In the genomic region with DNA sequence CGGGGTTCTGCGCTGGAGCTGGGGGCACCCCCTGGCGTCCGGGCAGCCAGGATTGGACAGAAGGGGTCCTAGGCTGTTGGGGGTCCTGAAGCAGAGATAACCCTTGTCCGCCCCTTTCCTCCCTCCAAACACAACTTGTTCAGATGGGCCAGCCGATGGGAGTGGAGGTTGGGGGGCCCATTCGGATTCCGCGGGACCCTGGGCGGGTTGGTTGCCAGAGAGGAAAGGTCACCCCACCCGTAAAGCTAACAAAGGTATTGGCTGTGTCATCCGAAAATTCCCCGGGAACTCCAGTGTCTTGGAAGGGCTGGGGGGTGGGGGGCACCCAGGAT, we compare ENCODE assay signal across 9 cellular contexts. TPM values are rescaled to one million over a fixed set of nuclear protein-coding genes. Genes with fewer than 3 reads are reported as not detected.
DNase-seq lines count a peak whose midpoint lies in the region; ATAC-seq, FAIRE-seq and TF ChIP-seq lines count a peak whose summit lies in the region.
"Had no signal": no experiment of that assay in that cellular context is flagged by ENCODE, and none has a peak within 500 bp of the region (broad histone marks: within the 10 kb centered on the region; RNA-seq: fewer than 3 reads in every experiment).

No MANE protein-coding gene starts in this region.

- H3K79me1 ChIP-seq in mesendoderm (ENCODE audit: low read length), result peaks cover 8% of the 10 kb centered on the region

- no peak overlapping the region for H3K27ac Mint-ChIP-seq in astrocyte (ENCODE audit: unreplicated experiment)

- H3K9ac ChIP-seq in astrocyte (ENCODE audit: low read length) (no peak overlapping the region), mesendoderm (ENCODE audit: low read length) (peak overlapping the region; percentile 74)

- 31 to 32% methylated on average over 13 of the region's 13 CpGs for WGBS in heart right ventricle, 2 donors
- WGBS in mesendoderm (ENCODE audit: extremely low coverage, insufficient coverage, low lambda C conversion rate), result no CpG with 5 or more reads among the region's 13 CpGs
- WGBS in urinary bladder, result 23% methylated on average over 13 of the region's 13 CpGs

- H3K79me2 ChIP-seq in astrocyte (ENCODE audit: insufficient read depth, low read length) (no peaks in the 10 kb centered on the region), mesendoderm (ENCODE audit: control insufficient read depth, insufficient read depth, low read length) (no peaks in the 10 kb centered on the region)

- no peak overlapping the region for H3K18ac ChIP-seq in mesendoderm (ENCODE audit: low read length)

- H3K4me2 ChIP-seq in astrocyte (ENCODE audit: low read length) (peak overlapping the region; percentile 84), mesendoderm (ENCODE audit: low read length) (peak overlapping the region; percentile 53)

- FAIRE-seq in astrocyte (lab: Jason Lieb, UNC), result no peak

- no peak overlapping the region for H2AFZ ChIP-seq in astrocyte (ENCODE audit: low read depth, low read length)

- H4K20me1 ChIP-seq in astrocyte (ENCODE audit: insufficient read depth, low read length), result peaks cover 34% of the 10 kb centered on the region

- no peak overlapping the region for H2BK15ac ChIP-seq in mesendoderm (replicated peaks; ENCODE audit: low read depth)

- H2BK5ac ChIP-seq in mesendoderm (ENCODE audit: low read length), result no peak overlapping the region

- H4K5ac ChIP-seq in mesendoderm (ENCODE audit: low read length), result no peak overlapping the region

- H3K4ac ChIP-seq in mesendoderm (ENCODE audit: low read depth, low read length), result no peak overlapping the region

- no peak overlapping the region for H3K23ac ChIP-seq in mesendoderm (ENCODE audit: low read length)

- peaks cover 0 to 80% (median 21%) of the 10 kb centered on the region in 7 donors for H3K27me3 ChIP-seq in heart right ventricle
- H3K27me3 ChIP-seq in astrocyte (ENCODE audit: insufficient read depth, low read length), result peaks cover 54% of the 10 kb centered on the region
- H3K27me3 ChIP-seq in mesendoderm (ENCODE audit: insufficient read depth, low read length, poor library complexity), result no peaks in the 10 kb centered on the region

- peaks cover 2% of the 10 kb centered on the region for H3K4me1 Mint-ChIP-seq in astrocyte (ENCODE audit: low read depth, unreplicated experiment)

- H3K27ac ChIP-seq in heart right ventricle (peak overlapping the region in 9 of 10 donors; percentile 40 to 85 (median 73)), astrocyte (ENCODE audit: low read depth, low read length) (no peak overlapping the region), mesendoderm (ENCODE audit: low read depth, low read length) (no peak overlapping the region), urinary bladder (ENCODE audit: low read depth) (no peak overlapping the region)

- H3K27me3 Mint-ChIP-seq in astrocyte (ENCODE audit: low read depth, unreplicated experiment), result peaks cover 30% of the 10 kb centered on the region

- no peaks in the 10 kb centered on the region for H3K9me3 ChIP-seq in heart right ventricle
- H3K9me3 ChIP-seq in astrocyte (ENCODE audit: insufficient read depth, low read depth, low read length), result no peaks in the 10 kb centered on the region

- TF ChIP-seq CTCF in heart right ventricle (IDR thresholded peaks at IDR 0.05), result no peak
- no peak for TF ChIP-seq CTCF in astrocyte (IDR thresholded peaks at IDR 0.05; ENCODE audit: insufficient read depth, low read depth, low read length)

- no peak for ATAC-seq in heart right ventricle
- no peak for ATAC-seq in left cardiac atrium
- no peak for ATAC-seq in GM21786 (IDR thresholded peaks at IDR 0.05; ENCODE audit: unreplicated experiment)

- H3K56ac ChIP-seq in mesendoderm (ENCODE audit: low read length), result peak overlapping the region; percentile 85

- DNase-seq in heart right ventricle (no peak), left cardiac atrium (no peak), astrocyte (ENCODE audit: low read depth) (no peak), mesendoderm (no peak), islet precursor cell (no peak), NCI-H187 (lab: John Stamatoyannopoulos, UW) (no peak)
- DNase-seq: DMS 273 treated with DMSO at 0.1 percent for 48 hours had no signal

- H3K9me3 Mint-ChIP-seq in astrocyte (ENCODE audit: unreplicated experiment), result no peaks in the 10 kb centered on the region

- no peak overlapping the region for H2BK120ac ChIP-seq in mesendoderm (ENCODE audit: low read depth, low read length)

- H3K4me1 ChIP-seq in heart right ventricle, result peaks cover 5 to 72% (median 45%) of the 10 kb centered on the region in 9 donors
- peaks cover 3% of the 10 kb centered on the region for H3K4me1 ChIP-seq in astrocyte (ENCODE audit: insufficient read depth, low read length)
- peaks cover 18% of the 10 kb centered on the region for H3K4me1 ChIP-seq in mesendoderm (ENCODE audit: control insufficient read depth, low read depth, low read length)
- peaks cover 2% of the 10 kb centered on the region for H3K4me1 ChIP-seq in urinary bladder (ENCODE audit: insufficient read depth)

- H3K36me3 ChIP-seq in heart right ventricle, result no peaks in the 10 kb centered on the region
- H3K36me3 ChIP-seq in astrocyte (ENCODE audit: insufficient read depth, low read length), result no peaks in the 10 kb centered on the region
- H3K36me3 ChIP-seq in mesendoderm (ENCODE audit: control insufficient read depth, insufficient read depth, low read length), result no peaks in the 10 kb centered on the region
- H3K36me3 ChIP-seq in urinary bladder (ENCODE audit: insufficient read depth), result no peaks in the 10 kb centered on the region

- no peak overlapping the region for H2AK5ac ChIP-seq in mesendoderm (ENCODE audit: low read length)

- H4K8ac ChIP-seq in mesendoderm (ENCODE audit: low read depth, low read length), result no peak overlapping the region

- intact Hi-C loops in heart right ventricle (cut with DNase I), result loop anchor here in 8 of 10 donors (2.0 to 10.0 kb wide), 6 partner anchors 57 to 196 kb away; no protein-coding TSS in a partner anchor
- intact Hi-C loops in left cardiac atrium (cut with DNase I), result loop anchor here (2.0 to 10.0 kb wide), 4 partner anchors 60 to 190 kb away; no protein-coding TSS in a partner anchor

- H3K36me3 Mint-ChIP-seq in astrocyte (ENCODE audit: low read depth, unreplicated experiment), result no peaks in the 10 kb centered on the region

- H3K4me3 ChIP-seq in heart right ventricle, result peak overlapping the region; percentile 21 to 74 (median 70)
- H3K4me3 ChIP-seq in astrocyte (ENCODE audit: insufficient read depth, low read depth, low read length), result no peak overlapping the region
- H3K4me3 ChIP-seq in mesendoderm (ENCODE audit: low read length), result peak overlapping the region; percentile 16
- peak overlapping the region; percentile 68 for H3K4me3 ChIP-seq in urinary bladder (ENCODE audit: low read depth, low read length)

- peak overlapping the region; percentile 66 for H3K4me3 Mint-ChIP-seq in astrocyte (ENCODE audit: unreplicated experiment)

RNA-seq across cellular contexts. Expression of a gene that starts 1.3 kb away (rescaled TPM):
- total RNA-seq in heart right ventricle (10 to 100 TPM in 5 of 10 donors, 1 to 10 TPM in 5; 3.4 to 26.0 (median 8.6) TPM), left cardiac atrium (10 to 100 TPM; 14.5 to 21.8 TPM), astrocyte (1.2 and 1.4 TPM in 2 replicates), urinary bladder (1.2 TPM)
- polyA plus RNA-seq in heart right ventricle (1 to 10 TPM; 2.7 to 6.2 TPM), urinary bladder (1.2 TPM)
- 5.4 TPM for polyA plus RNA-seq in mesendoderm (2013, experiment 1 of 2)
- 4.8 TPM for polyA plus RNA-seq in mesendoderm (2013, experiment 2 of 2)

Comparison
In these comparisons a context has a peak if more than half of its experiments do, and no peak if none do; other contexts are left out.
1. H3K27ac ChIP-seq: peak in heart right ventricle (9 of 10); none in astrocyte (single experiment), mesendoderm (single experiment) and urinary bladder (single experiment).